Comparison of ENCODE assay signal across 24 cellular contexts in the genomic region with DNA sequence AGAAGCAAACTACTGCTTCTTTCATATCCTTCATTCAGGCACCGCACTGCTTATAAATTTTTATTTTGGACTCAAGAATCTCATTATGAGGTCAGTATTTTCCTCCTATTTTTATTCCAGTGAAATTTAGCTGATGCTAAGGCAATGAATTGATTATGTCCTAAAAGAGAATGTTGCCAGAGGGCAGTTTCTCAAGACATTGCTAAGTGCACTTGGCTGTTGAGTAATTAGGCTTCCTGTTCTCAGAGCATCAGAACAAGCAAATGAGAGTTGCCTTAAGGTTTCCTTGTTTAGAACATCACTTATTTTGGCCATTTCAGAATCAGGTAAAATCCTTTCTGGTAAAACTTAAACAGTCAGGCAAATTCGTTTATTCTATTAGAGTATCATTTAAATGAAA.
A peak's percentile ranks its signal among the peaks of the same experiment; 100 is the strongest.
DNase-seq lines count a peak whose midpoint lies in the region; ATAC-seq and TF ChIP-seq lines count a peak whose summit lies in the region.
"Had no signal": no experiment of that assay in that cellular context is flagged by ENCODE, and none has a peak within 500 bp of the region (broad histone marks: within the 10 kb centered on the region; RNA-seq: fewer than 3 reads in every experiment).

No MANE protein-coding gene starts in this region.

- ATAC-seq in HG02798 (IDR thresholded peaks at IDR 0.05; ENCODE audit: poor library complexity, unreplicated experiment): no peak
- ATAC-seq in stimulated activated naive B cell treated with anti-CD40 and anti-IgM and Interleukin-4, amounts not matched to agents 10 μg/mL and 1 μg/mL and 100 μg/mL, for 72 hours (replicated peaks): no peak
- ATAC-seq: GM23338, K562, Panc1 had no signal

- no peak overlapping the region for H3K9ac ChIP-seq in SK-N-MC (ENCODE audit: insufficient read length)
- no peak overlapping the region for H3K9ac ChIP-seq in subcutaneous abdominal adipose tissue (ENCODE audit: low read length in 5 of 5)
- H3K9ac ChIP-seq: BLaER1 treated with 17β-estradiol and CSF1 and Interleukin-3, amounts not matched to agents 10 nM and 100 nM had no signal

- H3K27ac Mint-ChIP-seq in MCF 10A (ENCODE audit: low read depth, unreplicated experiment): peak overlapping the region; percentile 22
- no peak overlapping the region for H3K27ac Mint-ChIP-seq in stimulated activated naive B cell treated with anti-CD40 and anti-IgM and Interleukin-4, amounts not matched to agents 10 μg/mL and 1 μg/mL and 100 μg/mL, for 72 hours
- H3K27ac Mint-ChIP-seq: CD4-positive, alpha-beta memory T cell; GM23338; H9 had no signal

- no peaks in the 10 kb centered on the region for H3K27me3 Mint-ChIP-seq in MCF 10A (ENCODE audit: insufficient read depth, unreplicated experiment)
- H3K27me3 Mint-ChIP-seq in stimulated activated naive B cell treated with anti-CD40 and anti-IgM and Interleukin-4, amounts not matched to agents 10 μg/mL and 1 μg/mL and 100 μg/mL, for 72 hours: no peaks in the 10 kb centered on the region
- H3K27me3 Mint-ChIP-seq: CD4-positive, alpha-beta memory T cell had no signal

- TF ChIP-seq CTCF in MCF 10A (IDR thresholded peaks at IDR 0.05; ENCODE audit: unreplicated experiment) (no peak), breast epithelium (IDR thresholded peaks at IDR 0.05) (no peak), epithelial cell of esophagus (IDR thresholded peaks at IDR 0.05; ENCODE audit: insufficient read depth, low read depth, low read length, missing control alignments) (no peak), GM13976 (IDR thresholded peaks at IDR 0.05; ENCODE audit: borderline replicate concordance, control extremely low read depth, extremely low read depth, insufficient read depth, missing control alignments) (no peak)

- in situ Hi-C loops in GM13976 (cut with MboI; ENCODE audit: low sequenced_read_pairs, unreplicated experiment): no loop called here

- H3K36me3 ChIP-seq in breast epithelium (no peaks in the 10 kb centered on the region), SK-N-MC (ENCODE audit: insufficient read depth, low read length) (no peaks in the 10 kb centered on the region), subcutaneous abdominal adipose tissue (ENCODE audit: control insufficient read depth in 5 of 5, insufficient read depth in 5 of 5, low read length in 5 of 5) (no peaks in the 10 kb centered on the region)
- H3K36me3 ChIP-seq: BLaER1 treated with 17β-estradiol and CSF1 and Interleukin-3, amounts not matched to agents 10 nM and 100 nM had no signal

- H3K9me3 Mint-ChIP-seq in MCF 10A (ENCODE audit: unreplicated experiment): peaks cover 3% of the 10 kb centered on the region
- H3K9me3 Mint-ChIP-seq in stimulated activated naive B cell treated with anti-CD40 and anti-IgM and Interleukin-4, amounts not matched to agents 10 μg/mL and 1 μg/mL and 100 μg/mL, for 72 hours: peaks cover 0 to 7% of the 10 kb centered on the region in 2 donors

- no peak overlapping the region for H3K4me3 ChIP-seq in breast epithelium
- H3K4me3 ChIP-seq in SK-N-MC: no peak overlapping the region
- no peak overlapping the region for H3K4me3 ChIP-seq in epithelial cell of esophagus (ENCODE audit: low read length)
- H3K4me3 ChIP-seq in subcutaneous abdominal adipose tissue (ENCODE audit: low read depth in 1 of 5, low read length in 5 of 5): no peak overlapping the region
- H3K4me3 ChIP-seq: BLaER1 treated with 17β-estradiol and CSF1 and Interleukin-3, amounts not matched to agents 10 nM and 100 nM; GM23338; K562 had no signal

- intact Hi-C loops in MCF 10A (cut with micrococcal nuclease): no loop called here
- intact Hi-C loops in breast epithelium (cut with DNase I; ENCODE audit: low total_unique reads): no loop called here

- POLR2A ChIA-PET in MCF 10A (lab: Yijun Ruan, JAX): no interaction called here

- CTCF ChIA-PET in MCF 10A (lab: Yijun Ruan, JAX): no interaction called here

- H3K4me3 Mint-ChIP-seq in MCF 10A (ENCODE audit: unreplicated experiment): no peak overlapping the region
- no peak overlapping the region for H3K4me3 Mint-ChIP-seq in stimulated activated naive B cell treated with anti-CD40 and anti-IgM and Interleukin-4, amounts not matched to agents 10 μg/mL and 1 μg/mL and 100 μg/mL, for 72 hours
- H3K4me3 Mint-ChIP-seq: CD4-positive, alpha-beta memory T cell; GM23338; H9 had no signal

- H3K4me1 ChIP-seq in breast epithelium: no peaks in the 10 kb centered on the region
- peaks cover 3 to 29% (median 20%) of the 10 kb centered on the region in 5 donors for H3K4me1 ChIP-seq in subcutaneous abdominal adipose tissue (ENCODE audit: control insufficient read depth in 5 of 5, insufficient read depth in 5 of 5, low read length in 5 of 5)

- no peaks in the 10 kb centered on the region for H3K36me3 Mint-ChIP-seq in MCF 10A (ENCODE audit: insufficient read depth, unreplicated experiment)
- H3K36me3 Mint-ChIP-seq in stimulated activated naive B cell treated with anti-CD40 and anti-IgM and Interleukin-4, amounts not matched to agents 10 μg/mL and 1 μg/mL and 100 μg/mL, for 72 hours: no peaks in the 10 kb centered on the region
- H3K36me3 Mint-ChIP-seq: CD4-positive, alpha-beta memory T cell had no signal

- DNase-seq in MCF 10A (ENCODE audit: unreplicated experiment) (peak; percentile 20), breast epithelium (ENCODE audit: low spot score in 2 of 2) (no peak), SK-N-MC (ENCODE audit: low read depth, low spot score) (peak; percentile 66), epithelial cell of esophagus (ENCODE audit: low read depth) (peak; percentile 58), GM13976 (ENCODE audit: low spot score) (no peak)
- no peak for DNase-seq in stimulated activated naive B cell treated with anti-CD40 and anti-IgM and Interleukin-4, amounts not matched to agents 10 μg/mL and 1 μg/mL and 100 μg/mL, for 72 hours
- DNase-seq: CD4-positive, alpha-beta memory T cell; COR-L47; DMS53; H9; Kasumi-1; NCI-H1048; NCI-H1417; NCI-H1694; NCI-H2029 treated with DMSO at 0.1 percent for 48 hours; NCI-H526 treated with DMSO at 0.1 percent for 48 hours; SHP77 treated with DMSO at 0.1 percent for 48 hours had no signal

- H3K9me3 ChIP-seq in breast epithelium: no peaks in the 10 kb centered on the region
- H3K9me3 ChIP-seq in SK-N-MC (ENCODE audit: low read depth, low read length): no peaks in the 10 kb centered on the region
- peaks cover 0 to 5% (median 0%) of the 10 kb centered on the region in 5 donors for H3K9me3 ChIP-seq in subcutaneous abdominal adipose tissue (ENCODE audit: control insufficient read depth in 5 of 5, low read length in 5 of 5)

- no peak for TF ChIP-seq POLR2A in breast epithelium (IDR thresholded peaks at IDR 0.05)

- H3K27ac ChIP-seq in breast epithelium (no peak overlapping the region), SK-N-MC (peak overlapping the region; percentile 33; the same call in 1 of the 2 replicates), subcutaneous abdominal adipose tissue (ENCODE audit: low read depth, low read length) (peak overlapping the region; percentile 98)
- H3K27ac ChIP-seq: BLaER1 treated with 17β-estradiol and CSF1 and Interleukin-3, amounts not matched to agents 10 nM and 100 nM; RWPE1 had no signal

- H3K27me3 ChIP-seq in breast epithelium: no peaks in the 10 kb centered on the region
- H3K27me3 ChIP-seq in subcutaneous abdominal adipose tissue (ENCODE audit: control insufficient read depth in 5 of 5, insufficient read depth in 4 of 5, low read length in 5 of 5): peaks cover 0 to 5% (median 0%) of the 10 kb centered on the region in 5 donors
- H3K27me3 ChIP-seq: BLaER1 treated with 17β-estradiol and CSF1 and Interleukin-3, amounts not matched to agents 10 nM and 100 nM had no signal

- BruUV-seq in MCF 10A (replicated peaks; lab: Mats Ljungman, UMichigan): no TSS peak

- H3K4me1 Mint-ChIP-seq in MCF 10A (ENCODE audit: insufficient read depth, unreplicated experiment): peaks cover 22% of the 10 kb centered on the region
- H3K4me1 Mint-ChIP-seq in stimulated activated naive B cell treated with anti-CD40 and anti-IgM and Interleukin-4, amounts not matched to agents 10 μg/mL and 1 μg/mL and 100 μg/mL, for 72 hours: no peaks in the 10 kb centered on the region
- H3K4me1 Mint-ChIP-seq: CD4-positive, alpha-beta memory T cell; H9 had no signal

Comparison
In these comparisons a context has a peak if more than half of its experiments do, and no peak if none do; other contexts are left out.
1. DNase-seq: peak in MCF 10A (single experiment), SK-N-MC (single experiment) and epithelial cell of esophagus (single experiment); none in breast epithelium (0 of 2), stimulated activated naive B cell treated with anti-CD40 and anti-IgM and Interleukin-4, amounts not matched to agents 10 μg/mL and 1 μg/mL and 100 μg/mL, for 72 hours (single experiment) and GM13976 (single experiment).
2. H3K27ac ChIP-seq: peak in SK-N-MC (single experiment) and subcutaneous abdominal adipose tissue (single experiment); none in breast epithelium (0 of 2).